8 cellular contexts compared by ENCODE assay signal in the genomic region with DNA sequence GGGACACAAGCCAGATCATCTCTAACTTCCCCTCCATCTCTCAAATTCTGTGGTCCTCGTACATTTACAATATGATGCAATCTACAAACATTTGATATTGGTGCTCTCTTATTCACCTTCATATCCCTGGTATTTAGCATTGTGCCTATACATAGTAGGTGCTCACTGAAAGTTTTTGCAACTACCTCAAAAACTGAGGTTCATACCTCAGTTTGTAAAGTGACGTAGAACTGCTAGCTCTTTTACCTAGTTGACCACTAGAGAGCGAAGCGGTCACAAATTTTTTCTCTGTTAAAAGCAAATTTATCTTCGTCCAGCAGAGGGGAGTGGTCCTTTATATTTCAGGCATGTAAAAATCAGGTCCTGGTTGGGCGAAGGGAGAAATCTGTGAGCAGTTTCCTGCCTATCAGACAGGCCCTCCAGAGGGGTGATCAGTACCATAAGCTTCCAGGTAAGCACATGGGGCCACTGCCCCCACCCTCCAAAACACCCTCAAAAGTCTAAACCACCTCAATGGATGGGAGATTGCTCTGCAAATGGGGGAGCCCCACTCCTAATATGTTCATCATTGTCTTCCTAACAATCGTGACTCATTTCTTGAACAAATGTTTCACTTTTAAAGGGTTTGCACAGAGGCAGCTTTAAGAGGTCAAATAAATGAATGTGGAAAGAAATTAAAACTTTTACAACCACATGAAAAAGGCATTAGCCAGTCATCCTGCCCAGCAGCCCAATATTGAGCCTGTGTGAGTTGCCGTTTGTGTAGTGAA. TPM values are rescaled to one million over a fixed set of nuclear protein-coding genes. Genes with fewer than 3 reads are reported as not detected.
DNase-seq lines count a peak whose midpoint lies in the region; ATAC-seq and TF ChIP-seq lines count a peak whose summit lies in the region.

No MANE protein-coding gene starts in this region.

- peak; percentile 84 for ATAC-seq in GM18907 (IDR thresholded peaks at IDR 0.05; ENCODE audit: unreplicated experiment)
- ATAC-seq in HG03354 (IDR thresholded peaks at IDR 0.05; ENCODE audit: poor library complexity, severe bottlenecking, unreplicated experiment) = peak; percentile 83
- ATAC-seq in gastroesophageal sphincter = peak; percentile 18
- ATAC-seq in psoas muscle = no peak

- H3K27me3 Mint-ChIP-seq in CD8-positive, alpha-beta memory T cell = no peaks in the 10 kb centered on the region

- H3K27me3 ChIP-seq in CD8-positive, alpha-beta memory T cell (ENCODE audit: insufficient read depth, low read length, poor library complexity, severe bottlenecking) = no peaks in the 10 kb centered on the region
- H3K27me3 ChIP-seq in gastroesophageal sphincter (no peaks in the 10 kb centered on the region), psoas muscle (ENCODE audit: insufficient read depth in 3 of 3, low read length in 2 of 3) (no peaks in the 10 kb centered on the region)

- DNase-seq in CD8-positive, alpha-beta memory T cell = peak; percentile 3 to 62 (median 35)
- peak; percentile 50 for DNase-seq in NCI-H524 treated with DMSO at 0.1 percent for 48 hours (lab: John Stamatoyannopoulos, UW)
- DNase-seq in activated CD8-positive, alpha-beta memory T cell treated with anti-CD3 and anti-CD28 coated beads, Interleukin-2, amount 50 U/mL, for 4 hours = peak; percentile 24
- no peak for DNase-seq in psoas muscle
- no peak for DNase-seq in mesenteric fat pad (ENCODE audit: low spot score)

- POLR2A ChIA-PET in CD8-positive, alpha-beta memory T cell (lab: Charles Lee) = interaction anchor here (0.9 to 1.2 kb wide), 3 partner anchors 11 to 95 kb away, joined by 3 to 6 read pairs (median 4); partner anchors contain the start of genes HLCS, PIGP and TTC3

- TF ChIP-seq POLR2A in gastroesophageal sphincter (IDR thresholded peaks at IDR 0.05) = no peak

- H3K4me1 ChIP-seq in CD8-positive, alpha-beta memory T cell (ENCODE audit: insufficient read depth, low read length) = no peaks in the 10 kb centered on the region
- peaks cover 0 to 22% (median 10%) of the 10 kb centered on the region in 3 donors for H3K4me1 ChIP-seq in gastroesophageal sphincter
- H3K4me1 ChIP-seq in psoas muscle = peaks cover 9% of the 10 kb centered on the region

- H3K36me3 ChIP-seq in CD8-positive, alpha-beta memory T cell (ENCODE audit: insufficient read depth, low read length) = no peaks in the 10 kb centered on the region
- H3K36me3 ChIP-seq in gastroesophageal sphincter = no peaks in the 10 kb centered on the region
- H3K36me3 ChIP-seq in psoas muscle (ENCODE audit: insufficient read depth in 1 of 2, low read depth in 1 of 2) = no peaks in the 10 kb centered on the region

- CTCF ChIA-PET in CD8-positive, alpha-beta memory T cell (lab: Charles Lee) = interaction anchor here (1.1 to 3.1 kb wide), 7 partner anchors 10 to 39 kb away, joined by 3 to 44 read pairs (median 6); partner anchors contain the start of gene HLCS

- H3K9me3 Mint-ChIP-seq in CD8-positive, alpha-beta memory T cell = no peaks in the 10 kb centered on the region

- H3K4me3 ChIP-seq in CD8-positive, alpha-beta memory T cell (ENCODE audit: low read length) = no peak overlapping the region
- H3K4me3 ChIP-seq in gastroesophageal sphincter (no peak overlapping the region), psoas muscle (no peak overlapping the region)

- TF ChIP-seq CTCF in gastroesophageal sphincter (IDR thresholded peaks at IDR 0.05) = peak in 3 of 4 experiments; percentile 36 to 45 (median 39)
- TF ChIP-seq CTCF in psoas muscle (IDR thresholded peaks at IDR 0.05) = peak; percentile 45

- H3K4me3 Mint-ChIP-seq in CD8-positive, alpha-beta memory T cell = peak overlapping the region in 4 of 7 donors; percentile 1 to 63 (median 38)

- no peaks in the 10 kb centered on the region for H3K9me3 ChIP-seq in CD8-positive, alpha-beta memory T cell (ENCODE audit: low read length)
- no peaks in the 10 kb centered on the region for H3K9me3 ChIP-seq in gastroesophageal sphincter
- no peaks in the 10 kb centered on the region for H3K9me3 ChIP-seq in psoas muscle

- no peaks in the 10 kb centered on the region for H3K36me3 Mint-ChIP-seq in CD8-positive, alpha-beta memory T cell

- no peak for TF ChIP-seq EP300 in gastroesophageal sphincter (IDR thresholded peaks at IDR 0.05)

- H3K27ac Mint-ChIP-seq in CD8-positive, alpha-beta memory T cell = peak overlapping the region in 4 of 8 donors; percentile 71 to 86 (median 78)

- peaks cover 15 to 24% (median 20%) of the 10 kb centered on the region in 3 donors for H3K4me1 Mint-ChIP-seq in CD8-positive, alpha-beta memory T cell

- H3K27ac ChIP-seq in CD8-positive, alpha-beta memory T cell (ENCODE audit: low read depth, low read length) = no peak overlapping the region
- H3K27ac ChIP-seq in gastroesophageal sphincter (peak overlapping the region in 1 of 4 donors; percentile 7), psoas muscle (no peak overlapping the region)

- intact Hi-C loops in psoas muscle (cut with DNase I) = no loop called here

- 22 to 39% methylated on average over 5 to 8 of the region's 8 CpGs for WGBS in gastroesophageal sphincter (ENCODE audit: low coverage in 1 of 2), 2 donors
- WGBS in psoas muscle, 3 donors = 50 to 64% (median 60%) methylated on average over 8 of the region's 8 CpGs

RNA-seq across cellular contexts. Expression of gene HLCS, which starts 10.6 kb away (rescaled TPM):
- 10 to 100 TPM; 13.4 to 14.7 TPM for total RNA-seq in CD8-positive, alpha-beta memory T cell
- polyA plus RNA-seq in CD8-positive, alpha-beta memory T cell = 12.7 TPM
- 10 to 100 TPM; 14.4 to 33.3 (median 24.9) TPM for total RNA-seq in gastroesophageal sphincter
- total RNA-seq in psoas muscle = 10 to 100 TPM in 3 of 4 donors, 1 to 10 TPM in 1; 8.1 to 13.5 (median 11.6) TPM
- polyA plus RNA-seq in psoas muscle = 1 to 10 TPM; 3.6 to 5.1 (median 3.7) TPM
- 18.8 TPM for total RNA-seq in mesenteric fat pad

RNA-seq across cellular contexts. Expression of gene RIPPLY3, which starts 29.4 kb away (rescaled TPM):
- under 1 TPM in 1 of 2 experiments, not detected in 1; 0.09 TPM for total RNA-seq in CD8-positive, alpha-beta memory T cell
- polyA plus RNA-seq in CD8-positive, alpha-beta memory T cell = not detected
- total RNA-seq in gastroesophageal sphincter (not detected), psoas muscle (not detected), mesenteric fat pad (not detected)
- polyA plus RNA-seq in psoas muscle = not detected

Comparison
In these comparisons a context has a peak if more than half of its experiments do, and no peak if none do; other contexts are left out.
1. DNase-seq: peak in CD8-positive, alpha-beta memory T cell (5 of 5), NCI-H524 treated with DMSO at 0.1 percent for 48 hours (single experiment) and activated CD8-positive, alpha-beta memory T cell treated with anti-CD3 and anti-CD28 coated beads, Interleukin-2, amount 50 U/mL, for 4 hours (single experiment); none in psoas muscle (0 of 2) and mesenteric fat pad (single experiment).
2. ATAC-seq: peak in GM18907 (single experiment), HG03354 (single experiment) and gastroesophageal sphincter (single experiment); none in psoas muscle (0 of 4).